In the genomic region with DNA sequence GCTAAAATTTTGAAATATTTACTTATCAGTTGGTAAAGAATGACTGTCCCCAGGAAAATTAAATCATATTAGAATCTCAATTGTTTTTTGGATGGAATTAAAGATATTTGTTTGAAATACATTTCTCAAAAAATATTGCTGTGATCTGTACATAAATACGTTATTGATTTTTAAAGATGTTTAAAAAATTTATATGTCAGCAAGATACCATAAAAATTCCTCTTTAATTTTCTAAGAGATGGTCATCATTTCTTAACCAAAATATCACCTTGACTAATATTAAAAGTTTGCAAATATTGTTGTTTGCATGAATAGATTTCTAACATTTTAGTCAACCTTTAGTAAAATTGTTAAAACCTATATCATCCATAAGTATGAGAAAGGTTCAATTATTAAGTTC, we compare ENCODE assay signal across 32 cellular contexts.
"Had no signal": no experiment of that assay in that cellular context is flagged by ENCODE, and none has a peak within 500 bp of the region (broad histone marks: within the 10 kb centered on the region; RNA-seq: fewer than 3 reads in every experiment).

No MANE protein-coding gene starts in this region.

- H3K4me3 ChIP-seq: thyroid gland, upper lobe of right lung had no signal

- H3K4me3 Mint-ChIP-seq: activated CD4-positive, alpha-beta memory T cell treated with anti-CD3 and anti-CD28 coated beads, Interleukin-2, amount 10 ng/mL, durations not matched to agents 7 days and 5 days; activated CD4-positive, alpha-beta T cell treated with anti-CD3 and anti-CD28 coated beads, Interleukin-2, amount 10 ng/mL, durations not matched to agents 24 days and 14 days; activated T-cell treated with anti-CD3 and anti-CD28 coated beads, Interleukin-2, amount 50 U/mL, for 4 hours; activated T-helper 17 cell treated with anti-CD3 and anti-CD28 coated beads, Interleukin-2, amount 50 U/mL, for 72 hours; effector memory CD8-positive, alpha-beta T cell; mesothelial cell of epicardium; neural crest cell; stimulated activated naive CD8-positive, alpha-beta T cell treated with anti-CD3 and anti-CD28 coated beads, Interleukin-15, amount 100 ng/mL, for 72 hours had no signal

- FAIRE-seq: astrocyte, endothelial cell of umbilical vein, keratinocyte, TTC549 had no signal

- H3K79me2 ChIP-seq: parathyroid adenoma had no signal

- H3K27me3 ChIP-seq: brain microvascular endothelial cell, thyroid gland, upper lobe of right lung had no signal

- DNase-seq: activated CD4-positive, alpha-beta memory T cell treated with anti-CD3 and anti-CD28 coated beads, Interleukin-2, amount 10 ng/mL, durations not matched to agents 7 days and 5 days; activated CD4-positive, alpha-beta T cell treated with anti-CD3 and anti-CD28 coated beads, Interleukin-2, amount 10 ng/mL, durations not matched to agents 24 days and 14 days; activated CD4-positive, CD25-positive, alpha-beta regulatory T cell treated with anti-CD3 and anti-CD28 coated beads, Interleukin-2, amount 50 U/mL, for 72 hours; activated gamma-delta T cell treated with Interleukin-2 at 50 U/mL for 16 hours; activated naive CD4-positive, alpha-beta T cell treated with anti-CD3 and anti-CD28 coated beads, Interleukin-2, amount 50 U/mL, for 16 hours; activated T-cell treated with anti-CD3 and anti-CD28 coated beads, Interleukin-2, amount 50 U/mL, for 4 hours; amniotic stem cell; brain microvascular endothelial cell; cortex of kidney; effector memory CD8-positive, alpha-beta T cell; head of caudate nucleus; hippocampal formation; left colon; mammary epithelial cell; naive thymus-derived CD8-positive, alpha-beta T cell; nucleus accumbens; right cardiac atrium; stimulated activated CD4-positive, alpha-beta T cell treated with anti-CD3 and anti-CD28 coated beads, Interleukin-4, amount 100 ng/mL, for 1 hour; stimulated activated naive CD8-positive, alpha-beta T cell treated with anti-CD3 and anti-CD28 coated beads, Interleukin-15, amount 100 ng/mL, for 72 hours; substantia nigra; T-helper 9 cell; thyroid gland; upper lobe of right lung had no signal

- H3K9me3 ChIP-seq: thyroid gland, upper lobe of right lung had no signal

- H3K36me3 ChIP-seq: brain microvascular endothelial cell, thyroid gland, upper lobe of right lung had no signal

- ATAC-seq: activated T-cell treated with anti-CD3 and anti-CD28 coated beads, Interleukin-2, amount 50 U/mL, for 4 hours; activated T-helper 17 cell treated with anti-CD3 and anti-CD28 coated beads, Interleukin-2, amount 50 U/mL, for 72 hours; effector memory CD8-positive, alpha-beta T cell; left colon; naive thymus-derived CD8-positive, alpha-beta T cell; right cardiac atrium; stimulated activated naive CD8-positive, alpha-beta T cell treated with anti-CD3 and anti-CD28 coated beads, Interleukin-15, amount 100 ng/mL, for 72 hours; upper lobe of right lung had no signal

- H3K27ac Mint-ChIP-seq: activated CD4-positive, alpha-beta memory T cell treated with anti-CD3 and anti-CD28 coated beads, Interleukin-2, amount 10 ng/mL, durations not matched to agents 7 days and 5 days; activated CD4-positive, alpha-beta T cell treated with anti-CD3 and anti-CD28 coated beads, Interleukin-2, amount 10 ng/mL, durations not matched to agents 24 days and 14 days; activated T-helper 17 cell treated with anti-CD3 and anti-CD28 coated beads, Interleukin-2, amount 50 U/mL, for 72 hours; effector memory CD8-positive, alpha-beta T cell; mesothelial cell of epicardium; stimulated activated naive CD8-positive, alpha-beta T cell treated with anti-CD3 and anti-CD28 coated beads, Interleukin-15, amount 100 ng/mL, for 72 hours had no signal

- H3K9me3 Mint-ChIP-seq: activated CD4-positive, alpha-beta memory T cell treated with anti-CD3 and anti-CD28 coated beads, Interleukin-2, amount 10 ng/mL, durations not matched to agents 7 days and 5 days; activated CD4-positive, alpha-beta T cell treated with anti-CD3 and anti-CD28 coated beads, Interleukin-2, amount 10 ng/mL, durations not matched to agents 24 days and 14 days; activated T-cell treated with anti-CD3 and anti-CD28 coated beads, Interleukin-2, amount 50 U/mL, for 4 hours; activated T-helper 17 cell treated with anti-CD3 and anti-CD28 coated beads, Interleukin-2, amount 50 U/mL, for 72 hours; effector memory CD8-positive, alpha-beta T cell; mesothelial cell of epicardium; naive thymus-derived CD8-positive, alpha-beta T cell; neural crest cell had no signal

- H3K27ac ChIP-seq: brain microvascular endothelial cell, parathyroid adenoma, thyroid gland, upper lobe of right lung, VCaP had no signal

- H3K4me1 Mint-ChIP-seq: activated CD4-positive, alpha-beta T cell treated with anti-CD3 and anti-CD28 coated beads, Interleukin-2, amount 10 ng/mL, durations not matched to agents 24 days and 14 days; neural crest cell had no signal

- H3K4me1 ChIP-seq: parathyroid adenoma, thyroid gland, upper lobe of right lung had no signal

- H3K9ac ChIP-seq: parathyroid adenoma had no signal

- H2AFZ ChIP-seq: parathyroid adenoma had no signal
